12 cellular contexts compared by ENCODE assay signal in genomic region chr22:23270212-23270733, GRCh38.
DNase-seq lines count a peak whose midpoint lies in the region; ATAC-seq, FAIRE-seq and TF ChIP-seq lines count a peak whose summit lies in the region.
"Had no signal": no experiment of that assay in that cellular context is flagged by ENCODE, and none has a peak within 500 bp of the region (broad histone marks: within the 10 kb centered on the region; RNA-seq: fewer than 3 reads in every experiment).

No MANE protein-coding gene starts in this region.

- no peak overlapping the region for H4K8ac ChIP-seq in H9 (replicated peaks; ENCODE audit: insufficient read length, low read depth, low read length)
- no peak overlapping the region for H4K8ac ChIP-seq in mesenchymal stem cell (ENCODE audit: low read length)

- H3K9ac ChIP-seq in H9 (ENCODE audit: extremely low read depth, insufficient read length, low read length) (no peak overlapping the region), mesenchymal stem cell (ENCODE audit: low read length) (no peak overlapping the region)

- H3K4me3 ChIP-seq in mesenchymal stem cell (ENCODE audit: insufficient read depth in 1 of 2, low read depth in 1 of 2, low read length in 2 of 2) (no peak overlapping the region), ovary (no peak overlapping the region), gastroesophageal sphincter (no peak overlapping the region)
- H3K4me3 ChIP-seq: cardiac muscle cell had no signal

- H3K36me3 ChIP-seq in mesenchymal stem cell (ENCODE audit: control insufficient read depth in 1 of 2, insufficient read depth in 2 of 2, low read depth in 1 of 2, low read length in 2 of 2) (peaks cover 77 to 81% of the 10 kb centered on the region in 2 experiments), ovary (no peaks in the 10 kb centered on the region), gastroesophageal sphincter (peaks cover 0 to 97% of the 10 kb centered on the region in 2 donors)

- H3K27ac ChIP-seq in H9 (ENCODE audit: insufficient read length, low read depth, low read length) (no peak overlapping the region), mesenchymal stem cell (ENCODE audit: low read length, poor library complexity, severe bottlenecking) (no peak overlapping the region), ovary (no peak overlapping the region), gastroesophageal sphincter (no peak overlapping the region)
- H3K27ac ChIP-seq: cardiac muscle cell had no signal

- no peak overlapping the region for H2AFZ ChIP-seq in H9 (ENCODE audit: low read length)
- no peak overlapping the region for H2AFZ ChIP-seq in mesenchymal stem cell (ENCODE audit: low read depth, low read length)

- H3K4me3 Mint-ChIP-seq in H9: no peak overlapping the region
- no peak overlapping the region for H3K4me3 Mint-ChIP-seq in brain
- H3K4me3 Mint-ChIP-seq: CD8-positive, alpha-beta memory T cell had no signal

- H4K20me1 ChIP-seq in H9 (ENCODE audit: control insufficient read depth, insufficient read depth, insufficient read length): no peaks in the 10 kb centered on the region

- H2BK12ac ChIP-seq in H9 (ENCODE audit: insufficient read length, low read depth, low read length) (no peak overlapping the region), mesenchymal stem cell (ENCODE audit: low read length in 2 of 2) (no peak overlapping the region)

- no CpG with 5 or more reads among the region's 8 CpGs for WGBS in H9 (ENCODE audit: extremely low coverage, insufficient read length, low lambda C conversion rate)
- 47% methylated on average over 8 of the region's 8 CpGs for WGBS in mesenchymal stem cell
- WGBS in ovary, 3 donors: 50 to 54% (median 51%) methylated on average over 8 of the region's 8 CpGs
- WGBS in gastroesophageal sphincter (ENCODE audit: low coverage in 1 of 2), 2 donors: 53 to 60% methylated on average over 5 to 8 of the region's 8 CpGs

- no peaks in the 10 kb centered on the region for H3K9me3 ChIP-seq in H9 (ENCODE audit: control insufficient read depth, low read depth, low read length)
- H3K9me3 ChIP-seq in mesenchymal stem cell (ENCODE audit: control insufficient read depth, low read length): no peaks in the 10 kb centered on the region
- H3K9me3 ChIP-seq in ovary: no peaks in the 10 kb centered on the region
- no peaks in the 10 kb centered on the region for H3K9me3 ChIP-seq in gastroesophageal sphincter

- H2BK120ac ChIP-seq in H9 (ENCODE audit: low read depth, low read length, poor library complexity, severe bottlenecking) (no peak overlapping the region), mesenchymal stem cell (ENCODE audit: low read depth, low read length) (no peak overlapping the region)

- no peak for TF ChIP-seq EP300 in ovary (IDR thresholded peaks at IDR 0.05)
- no peak for TF ChIP-seq EP300 in gastroesophageal sphincter (IDR thresholded peaks at IDR 0.05)

- H2AK5ac ChIP-seq in H9 (ENCODE audit: insufficient read length, low read length): no peak overlapping the region
- H2AK5ac ChIP-seq in mesenchymal stem cell (ENCODE audit: low read length, severe bottlenecking): no peak overlapping the region

- no peaks in the 10 kb centered on the region for H3K23me2 ChIP-seq in H9 (ENCODE audit: insufficient read length, low read depth, low read length, poor library complexity, severe bottlenecking)

- peak overlapping the region; percentile 1 for H3K4me2 ChIP-seq in H9 (ENCODE audit: insufficient read depth, insufficient read length, low read length)
- no peak overlapping the region for H3K4me2 ChIP-seq in mesenchymal stem cell (ENCODE audit: low read length, poor library complexity, severe bottlenecking)

- no peak overlapping the region for H2BK15ac ChIP-seq in H9 (ENCODE audit: low read depth, low read length)
- H2BK15ac ChIP-seq in mesenchymal stem cell (ENCODE audit: low read depth, poor library complexity, severe bottlenecking): no peak overlapping the region

- H3K9me3 Mint-ChIP-seq in H9 (no peaks in the 10 kb centered on the region), brain (no peaks in the 10 kb centered on the region)
- H3K9me3 Mint-ChIP-seq: CD8-positive, alpha-beta memory T cell had no signal

- no peaks in the 10 kb centered on the region for H3K79me2 ChIP-seq in H9 (ENCODE audit: insufficient read depth, low read length)

- TF ChIP-seq POLR2A in ovary (IDR thresholded peaks at IDR 0.05): no peak
- no peak for TF ChIP-seq POLR2A in H54 (IDR thresholded peaks at IDR 0.05; ENCODE audit: low read depth, low read length)
- TF ChIP-seq POLR2A in gastroesophageal sphincter (IDR thresholded peaks at IDR 0.05): no peak

- H3K56ac ChIP-seq in H9 (ENCODE audit: insufficient read length, low read depth, low read length): no peak overlapping the region

- H3K4me1 ChIP-seq in H9 (ENCODE audit: insufficient read depth, low read length) (peaks cover 8% of the 10 kb centered on the region; the same call in 1 of the 2 replicates), mesenchymal stem cell (ENCODE audit: control insufficient read depth, insufficient read depth, low read depth, low read length) (peaks cover 3% of the 10 kb centered on the region), ovary (ENCODE audit: insufficient read depth) (no peaks in the 10 kb centered on the region), gastroesophageal sphincter (peaks cover 0 to 8% (median 0%) of the 10 kb centered on the region in 3 donors)

- H2BK5ac ChIP-seq in H9 (ENCODE audit: insufficient read length, low read length): no peak overlapping the region
- H2BK5ac ChIP-seq in mesenchymal stem cell (ENCODE audit: low read depth, low read length, poor library complexity, severe bottlenecking): no peak overlapping the region

- no peaks in the 10 kb centered on the region for H3K79me1 ChIP-seq in H9 (ENCODE audit: insufficient read depth, low read depth, low read length, poor library complexity, severe bottlenecking)
- H3K79me1 ChIP-seq in mesenchymal stem cell (replicated peaks; ENCODE audit: low read length, poor library complexity, severe bottlenecking): peaks cover 4% of the 10 kb centered on the region

- no peak overlapping the region for H3T11ph ChIP-seq in H9 (ENCODE audit: low read length)

- no peak overlapping the region for H3K14ac ChIP-seq in H9 (ENCODE audit: insufficient read depth, low read length)
- H3K14ac ChIP-seq in mesenchymal stem cell (ENCODE audit: low read length in 2 of 2): no peak overlapping the region

- H2BK20ac ChIP-seq in H9 (ENCODE audit: low read depth, low read length, poor library complexity, severe bottlenecking): no peak overlapping the region

- no peak overlapping the region for H4K5ac ChIP-seq in H9 (ENCODE audit: insufficient read length, low read depth, low read length)

- H3K18ac ChIP-seq in H9 (ENCODE audit: insufficient read length, low read depth, low read length) (no peak overlapping the region), mesenchymal stem cell (ENCODE audit: low read depth in 1 of 2, low read length in 2 of 2) (no peak overlapping the region)

- intact Hi-C loops in ovary (cut with DNase I): no loop called here

- peak overlapping the region in 1 of 3 experiments; percentile 76; a peak in 3 of 7 replicates for H3K27ac Mint-ChIP-seq in H9
- peak overlapping the region; percentile 54 to 91 (median 59) for H3K27ac Mint-ChIP-seq in brain

- FAIRE-seq in H54 (lab: Jason Lieb, UNC): no peak

- no peaks in the 10 kb centered on the region for H3K27me3 Mint-ChIP-seq in H9 (ENCODE audit: low read depth)
- no peaks in the 10 kb centered on the region for H3K27me3 Mint-ChIP-seq in brain
- H3K27me3 Mint-ChIP-seq: CD8-positive, alpha-beta memory T cell had no signal

- no peak overlapping the region for H3K23ac ChIP-seq in H9 (ENCODE audit: insufficient read length, low read depth, low read length)
- no peak overlapping the region for H3K23ac ChIP-seq in mesenchymal stem cell (ENCODE audit: low read length in 2 of 2)

- H4K91ac ChIP-seq in H9 (ENCODE audit: insufficient read length, low read depth, low read length) (no peak overlapping the region), mesenchymal stem cell (ENCODE audit: low read length) (no peak overlapping the region)

- H3K36me3 Mint-ChIP-seq in H9 (ENCODE audit: insufficient read depth in 1 of 3, low read depth in 3 of 3) (peaks cover 25 to 79% (median 58%) of the 10 kb centered on the region in 3 experiments), brain (peaks cover 51% of the 10 kb centered on the region)

- no peaks in the 10 kb centered on the region for H3K27me3 ChIP-seq in H9 (ENCODE audit: insufficient read depth, low read length)
- no peaks in the 10 kb centered on the region for H3K27me3 ChIP-seq in mesenchymal stem cell (ENCODE audit: control insufficient read depth in 1 of 2, insufficient read depth in 1 of 2, low read length in 2 of 2)
- no peaks in the 10 kb centered on the region for H3K27me3 ChIP-seq in ovary
- H3K27me3 ChIP-seq in gastroesophageal sphincter: no peaks in the 10 kb centered on the region
- H3K27me3 ChIP-seq: cardiac muscle cell had no signal

- ATAC-seq in gastroesophageal sphincter: no peak
- ATAC-seq: HCT116 had no signal

- DNase-seq in Ammon's horn (ENCODE audit: low spot score): peak; percentile 50
- DNase-seq in H9: no peak
- peak; percentile 17 for DNase-seq in mesenchymal stem cell
- no peak for DNase-seq in ovary
- no peak for DNase-seq in H54 (ENCODE audit: insufficient read length, low spot score)
- no peak for DNase-seq in amniotic stem cell (lab: John Stamatoyannopoulos, UW)
- DNase-seq: activated T-cell treated with anti-CD3 and anti-CD28 coated beads, Interleukin-2, amount 50 U/mL, for 1 hour; CD8-positive, alpha-beta memory T cell had no signal

- H3K4ac ChIP-seq in H9 (ENCODE audit: low read depth, low read length): no peak overlapping the region
- no peak overlapping the region for H3K4ac ChIP-seq in mesenchymal stem cell (ENCODE audit: low read depth in 1 of 2, low read length in 2 of 2)

- H3K4me1 Mint-ChIP-seq in H9 (peaks cover 40 to 44% of the 10 kb centered on the region in 2 experiments), brain (peaks cover 46% of the 10 kb centered on the region)
- H3K4me1 Mint-ChIP-seq: CD8-positive, alpha-beta memory T cell had no signal

- TF ChIP-seq CTCF in H9 (conservative IDR thresholded peaks at IDR 0.05): peak; percentile 40
- TF ChIP-seq CTCF in brain (conservative IDR thresholded peaks at IDR 0.05): no peak
- no peak for TF ChIP-seq CTCF in ovary (IDR thresholded peaks at IDR 0.05)
- TF ChIP-seq CTCF in gastroesophageal sphincter (IDR thresholded peaks at IDR 0.05): no peak

Comparison
In these comparisons a context has a peak if more than half of its experiments do, and no peak if none do; other contexts are left out.
1. DNase-seq: peak in Ammon's horn (single experiment) and mesenchymal stem cell (single experiment); none in H9 (single experiment), ovary (0 of 5), H54 (single experiment) and amniotic stem cell (single experiment).